30 cellular contexts compared by ENCODE assay signal in the genomic region with DNA sequence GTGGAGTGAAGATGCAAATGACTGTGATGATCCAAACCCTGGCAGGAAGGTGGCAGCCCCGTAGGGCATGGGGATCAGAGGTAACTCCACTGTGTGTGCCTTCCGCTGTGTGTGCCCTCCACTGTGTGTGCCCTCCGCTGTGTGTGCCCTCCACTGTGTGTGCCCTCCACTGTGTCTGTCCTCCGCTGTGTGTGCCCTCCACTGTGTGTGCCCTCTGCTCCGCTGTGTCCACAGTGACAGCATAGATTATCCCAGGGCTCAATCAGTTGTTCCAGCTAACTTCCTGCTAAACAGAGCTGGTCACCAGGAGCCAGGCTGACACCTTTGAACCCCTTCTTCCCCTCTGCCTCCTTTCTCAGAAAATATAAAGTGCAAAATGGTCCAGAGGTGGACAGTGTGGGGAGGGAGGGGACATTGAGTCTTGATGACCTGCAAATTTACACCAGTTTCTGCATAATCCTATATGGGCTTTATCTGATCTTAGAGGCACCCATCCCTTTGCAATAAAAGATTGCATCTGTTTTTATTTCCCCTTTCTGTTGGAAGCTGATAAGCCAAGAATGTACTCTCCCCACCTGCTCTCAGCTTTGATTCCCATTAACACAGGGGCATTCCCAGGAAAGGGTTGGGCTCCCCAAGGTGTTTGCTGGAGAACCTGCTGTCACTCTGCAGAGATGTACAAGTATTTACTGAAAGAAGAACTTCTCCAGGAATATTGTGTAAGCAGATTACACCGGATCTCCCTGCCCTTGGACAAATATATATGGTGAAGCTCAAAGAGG. TPM values are rescaled to one million over a fixed set of nuclear protein-coding genes. Genes with fewer than 3 reads are reported as not detected.
DNase-seq lines count a peak whose midpoint lies in the region; ATAC-seq, FAIRE-seq and TF ChIP-seq lines count a peak whose summit lies in the region.
"Had no signal": no experiment of that assay in that cellular context is flagged by ENCODE, and none has a peak within 500 bp of the region (broad histone marks: within the 10 kb centered on the region; RNA-seq: fewer than 3 reads in every experiment).

No MANE protein-coding gene starts in this region.

- DNase-seq in LoVo (ENCODE audit: low spot score), result peak; percentile 76
- DNase-seq in hepatocyte (ENCODE audit: low spot score), result peak; percentile 61
- DNase-seq in small intestine, result peak; percentile 88
- no peak for DNase-seq in activated naive CD4-positive, alpha-beta T cell treated with anti-CD3 and anti-CD28 coated beads for 36 hours
- no peak for DNase-seq in heart left ventricle
- DNase-seq: activated CD4-positive, alpha-beta T cell treated with anti-CD3 and anti-CD28 coated beads for 48 hours; activated CD8-positive, alpha-beta memory T cell treated with anti-CD3 and anti-CD28 coated beads for 24 hours; activated T-cell treated with anti-CD3 and anti-CD28 coated beads for 4 hours; amniotic stem cell; dermis blood vessel endothelial cell; endodermal cell; H9; Karpas-422; NCI-H1048; NCI-H1694; NCI-H748 treated with DMSO at 0.1 percent for 48 hours; psoas muscle; sigmoid colon; SJCRH30; stimulated activated CD4-positive, alpha-beta T cell treated with anti-CD3 and anti-CD28 coated beads, Interleukin-4, amount 100 ng/mL, for 24 hours; T-helper 9 cell; trophoblast cell had no signal

- no peaks in the 10 kb centered on the region for H3K9me3 ChIP-seq in hepatocyte (ENCODE audit: low read depth)
- H3K9me3 ChIP-seq in small intestine (ENCODE audit: control insufficient read depth, low read depth), result no peaks in the 10 kb centered on the region
- no peaks in the 10 kb centered on the region for H3K9me3 ChIP-seq in heart left ventricle
- H3K9me3 ChIP-seq: psoas muscle, sigmoid colon, SJCRH30 had no signal

- no peak overlapping the region for H3K27ac Mint-ChIP-seq in activated naive CD4-positive, alpha-beta T cell treated with anti-CD3 and anti-CD28 coated beads for 36 hours
- H3K27ac Mint-ChIP-seq: activated naive CD4-positive, alpha-beta T cell treated with anti-CD3 and anti-CD28 coated beads, Interleukin-2, amount 50 U/mL, for 24 hours; activated T-helper 2 cell treated with anti-CD3 and anti-CD28 coated beads, Interferon-gamma antibody, Interleukin-2, Interleukin-4, amounts not matched to agents 10 μg/mL and 5 μg/mL and 100 μg/mL, durations not matched to agents 14 hours and 24 hours and 36 hours; brain; endodermal cell; H9; memory B cell had no signal

- no peaks in the 10 kb centered on the region for H3K9me2 ChIP-seq in hepatocyte (replicated peaks; ENCODE audit: insufficient read depth)

- no peaks in the 10 kb centered on the region for H3K27me3 ChIP-seq in hepatocyte
- H3K27me3 ChIP-seq in small intestine (ENCODE audit: control insufficient read depth in 2 of 2, insufficient read depth in 2 of 2, low read length in 2 of 2), result no peaks in the 10 kb centered on the region
- H3K27me3 ChIP-seq in heart left ventricle, result no peaks in the 10 kb centered on the region
- H3K27me3 ChIP-seq: sigmoid colon, SJCRH30 had no signal

- no peak for FAIRE-seq in small intestine (lab: Jason Lieb, UNC)
- FAIRE-seq: G401.6 had no signal

- H3K4me1 ChIP-seq in hepatocyte (ENCODE audit: insufficient read depth), result peaks cover 26% of the 10 kb centered on the region
- H3K4me1 ChIP-seq in small intestine (ENCODE audit: control insufficient read depth in 2 of 2, insufficient read depth in 1 of 2, low read depth in 1 of 2, low read length in 1 of 2), result no peaks in the 10 kb centered on the region
- H3K4me1 ChIP-seq in heart left ventricle, result no peaks in the 10 kb centered on the region
- H3K4me1 ChIP-seq: psoas muscle, sigmoid colon, SJCRH30 had no signal

- peak overlapping the region; percentile 78 for H3K27ac ChIP-seq in hepatocyte
- H3K27ac ChIP-seq in small intestine (ENCODE audit: low read depth in 1 of 2, low read length in 1 of 2), result peak overlapping the region; percentile 26 to 72
- H3K27ac ChIP-seq in heart left ventricle, result no peak overlapping the region
- H3K27ac ChIP-seq: psoas muscle, sigmoid colon, SJCRH30 had no signal

- no peaks in the 10 kb centered on the region for H3K79me2 ChIP-seq in hepatocyte

- no peaks in the 10 kb centered on the region for H3K27me3 Mint-ChIP-seq in activated naive CD4-positive, alpha-beta T cell treated with anti-CD3 and anti-CD28 coated beads for 36 hours (ENCODE audit: low read depth)
- H3K27me3 Mint-ChIP-seq: activated naive CD4-positive, alpha-beta T cell treated with anti-CD3 and anti-CD28 coated beads, Interleukin-2, amount 50 U/mL, for 24 hours had no signal

- H2AFZ ChIP-seq in hepatocyte, result no peak overlapping the region

- 80% methylated on average over 6 of the region's 6 CpGs for WGBS in hepatocyte (ENCODE audit: low lambda C conversion rate, missing lambda C conversion rate)
- 26 to 61% (median 32%) methylated on average over 6 of the region's 6 CpGs for WGBS in small intestine, 3 donors
- 77 to 85% (median 81%) methylated on average over 6 of the region's 6 CpGs for WGBS in heart left ventricle, 4 donors

- H3K36me3 Mint-ChIP-seq in activated naive CD4-positive, alpha-beta T cell treated with anti-CD3 and anti-CD28 coated beads for 36 hours (ENCODE audit: low read depth), result no peaks in the 10 kb centered on the region
- H3K36me3 Mint-ChIP-seq: activated naive CD4-positive, alpha-beta T cell treated with anti-CD3 and anti-CD28 coated beads, Interleukin-2, amount 50 U/mL, for 24 hours; brain; memory B cell had no signal

- H3K4me3 Mint-ChIP-seq in activated naive CD4-positive, alpha-beta T cell treated with anti-CD3 and anti-CD28 coated beads for 36 hours, result no peak overlapping the region
- H3K4me3 Mint-ChIP-seq: activated naive CD4-positive, alpha-beta T cell treated with anti-CD3 and anti-CD28 coated beads, Interleukin-2, amount 50 U/mL, for 24 hours; brain; endodermal cell; H9; memory B cell had no signal

- H3K4me1 Mint-ChIP-seq in activated naive CD4-positive, alpha-beta T cell treated with anti-CD3 and anti-CD28 coated beads for 36 hours (ENCODE audit: low read depth), result peaks cover 26% of the 10 kb centered on the region
- H3K4me1 Mint-ChIP-seq: brain had no signal

- H3K9me3 Mint-ChIP-seq in activated naive CD4-positive, alpha-beta T cell treated with anti-CD3 and anti-CD28 coated beads for 36 hours, result no peaks in the 10 kb centered on the region
- H3K9me3 Mint-ChIP-seq: activated naive CD4-positive, alpha-beta T cell treated with anti-CD3 and anti-CD28 coated beads, Interleukin-2, amount 50 U/mL, for 24 hours; activated T-helper 2 cell treated with anti-CD3 and anti-CD28 coated beads, Interferon-gamma antibody, Interleukin-2, Interleukin-4, amounts not matched to agents 10 μg/mL and 5 μg/mL and 100 μg/mL, durations not matched to agents 14 hours and 24 hours and 36 hours; brain; memory B cell had no signal

- CTCF ChIA-PET in activated naive CD4-positive, alpha-beta T cell treated with anti-CD3 and anti-CD28 coated beads for 36 hours (lab: Charles Lee), result no interaction called here

- H3K4me3 ChIP-seq in hepatocyte (no peak overlapping the region), small intestine (ENCODE audit: low read depth in 1 of 2, low read length in 2 of 2) (no peak overlapping the region), heart left ventricle (no peak overlapping the region)
- H3K4me3 ChIP-seq: psoas muscle, sigmoid colon, SJCRH30 had no signal

- TF ChIP-seq POLR2A in heart left ventricle (IDR thresholded peaks at IDR 0.05), result no peak

- TF ChIP-seq CTCF in hepatocyte (IDR thresholded peaks at IDR 0.05; ENCODE audit: poor library complexity), result no peak
- TF ChIP-seq CTCF in heart left ventricle (IDR thresholded peaks at IDR 0.05), result no peak

- no peaks in the 10 kb centered on the region for H3K36me3 ChIP-seq in hepatocyte (replicated peaks; ENCODE audit: insufficient read depth, low read depth)
- no peaks in the 10 kb centered on the region for H3K36me3 ChIP-seq in small intestine (ENCODE audit: control insufficient read depth in 2 of 2, insufficient read depth in 2 of 2, low read length in 2 of 2)
- no peaks in the 10 kb centered on the region for H3K36me3 ChIP-seq in heart left ventricle
- H3K36me3 ChIP-seq: sigmoid colon, SJCRH30 had no signal

- H4K20me1 ChIP-seq in hepatocyte (ENCODE audit: insufficient read depth, poor library complexity, severe bottlenecking), result no peaks in the 10 kb centered on the region

- ATAC-seq in heart left ventricle, result no peak
- ATAC-seq: left lobe of liver, psoas muscle had no signal

- H3K4me2 ChIP-seq in hepatocyte, result no peak overlapping the region

- intact Hi-C loops in activated naive CD4-positive, alpha-beta T cell treated with anti-CD3 and anti-CD28 coated beads for 36 hours (cut with micrococcal nuclease), result no loop called here
- intact Hi-C loops in heart left ventricle (cut with DNase I), result no loop called here

RNA-seq across cellular contexts. Expression of a gene that starts 21.6 kb away (rescaled TPM):
- total RNA-seq in hepatocyte, result 13.2 and 16.7 TPM in 2 replicates
- 17.0 and 23.9 TPM in 2 replicates for polyA plus RNA-seq in hepatocyte
- polyA plus RNA-seq in small intestine, result 10 to 100 TPM; 23.0 to 42.3 (median 32.2) TPM
- not detected for total RNA-seq in activated naive CD4-positive, alpha-beta T cell treated with anti-CD3 and anti-CD28 coated beads for 36 hours
- total RNA-seq in heart left ventricle, result not detected
- polyA plus RNA-seq in heart left ventricle, result under 1 TPM in 1 of 2 donors, not detected in 1; 0.03 TPM
- total RNA-seq: activated T-helper 2 cell treated with anti-CD3 and anti-CD28 coated beads, Interferon-gamma antibody, Interleukin-2, Interleukin-4, amounts not matched to agents 10 μg/mL and 5 μg/mL and 100 μg/mL, durations not matched to agents 14 hours and 24 hours and 36 hours; dermis blood vessel endothelial cell; H9; psoas muscle had no signal
- polyA plus RNA-seq: AG04450, BJ had no signal

RNA-seq across cellular contexts. Expression of a gene that starts 52.6 kb away (rescaled TPM):
- 20.0 and 28.9 TPM in 2 replicates for total RNA-seq in hepatocyte
- polyA plus RNA-seq in hepatocyte, result 67.3 and 67.5 TPM in 2 replicates
- polyA plus RNA-seq in small intestine, result 10 to 100 TPM in 1 of 3 donors, 1 to 10 TPM in 2; 8.4 to 18.4 (median 8.9) TPM
- total RNA-seq in activated naive CD4-positive, alpha-beta T cell treated with anti-CD3 and anti-CD28 coated beads for 36 hours, result 10 to 100 TPM; 19.8 to 22.2 TPM
- 10 to 100 TPM; 16.1 to 48.2 (median 27.0) TPM for total RNA-seq in heart left ventricle
- polyA plus RNA-seq in heart left ventricle, result 10 to 100 TPM in 1 of 2 donors, 1 to 10 TPM in 1; 8.2 to 16.6 TPM

RNA-seq across cellular contexts. Expression of a gene that starts 59.5 kb away (rescaled TPM):
- 11.8 and 17.8 TPM in 2 replicates for total RNA-seq in hepatocyte
- 9.2 and 11.3 TPM in 2 replicates for polyA plus RNA-seq in hepatocyte
- 10 to 100 TPM in 1 of 3 donors, 1 to 10 TPM in 2; 4.5 to 11.4 (median 5.1) TPM for polyA plus RNA-seq in small intestine
- 10 to 100 TPM; 14.1 to 15.0 TPM for total RNA-seq in activated naive CD4-positive, alpha-beta T cell treated with anti-CD3 and anti-CD28 coated beads for 36 hours
- 10 to 100 TPM in 3 of 9 donors, 1 to 10 TPM in 6; 7.2 to 16.0 (median 9.2) TPM for total RNA-seq in heart left ventricle
- 10 to 100 TPM in 1 of 2 donors, 1 to 10 TPM in 1; 5.9 to 16.3 TPM for polyA plus RNA-seq in heart left ventricle

Comparison
In these comparisons a context has a peak if more than half of its experiments do, and no peak if none do; other contexts are left out.
1. DNase-seq: peak in LoVo (single experiment), hepatocyte (single experiment) and small intestine (single experiment); none in activated naive CD4-positive, alpha-beta T cell treated with anti-CD3 and anti-CD28 coated beads for 36 hours (single experiment) and heart left ventricle (0 of 5).
2. H3K27ac ChIP-seq: peak in hepatocyte (single experiment) and small intestine (2 of 2); none in heart left ventricle (0 of 12).
3. RNA of a gene that starts 21.6 kb away (total RNA-seq): 13.2 to 16.7 TPM in hepatocyte; not detected in activated naive CD4-positive, alpha-beta T cell treated with anti-CD3 and anti-CD28 coated beads for 36 hours and not detected in heart left ventricle; every median in the first group is over 10 times any median in the second.